In genomic region chr3:142028174-142028833, GRCh38 we compare ENCODE assay signal across 8 cellular contexts.
DNase-seq lines count a peak whose midpoint lies in the region; ATAC-seq, FAIRE-seq and TF ChIP-seq lines count a peak whose summit lies in the region.

No MANE protein-coding gene starts in this region.

- H3K36me3 ChIP-seq in BJ (ENCODE audit: control insufficient read depth, insufficient read depth, low read length) = no peaks in the 10 kb centered on the region
- H3K36me3 ChIP-seq in OCI-LY1 (ENCODE audit: insufficient read depth, low read length) = peaks cover 36% of the 10 kb centered on the region
- H3K36me3 ChIP-seq in small intestine (ENCODE audit: control insufficient read depth in 2 of 2, insufficient read depth in 2 of 2, low read length in 2 of 2) = peaks cover 0 to 2% of the 10 kb centered on the region in 2 donors

- no peaks in the 10 kb centered on the region for H3K9me3 Mint-ChIP-seq in immature natural killer cell

- DNase-seq in BJ (ENCODE audit: low read depth) (no peak), T47D (ENCODE audit: low read depth in 1 of 2, low spot score in 1 of 2) (peak; percentile 27 to 93), immature natural killer cell (peak; percentile 35 to 52 (median 42)), small intestine (peak; percentile 60), HuH-7.5 (ENCODE audit: low spot score) (no peak)

- H3K27ac Mint-ChIP-seq in immature natural killer cell = peak overlapping the region; percentile 64 to 91 (median 86)

- H3K9ac ChIP-seq in OCI-LY1 (ENCODE audit: low read length) = peak overlapping the region; percentile 93

- no peaks in the 10 kb centered on the region for H3K9me2 ChIP-seq in OCI-LY1 (ENCODE audit: low read depth, low read length)

- peak overlapping the region; percentile 82 to 92 (median 89) for H3K4me3 Mint-ChIP-seq in immature natural killer cell

- H3K4me1 ChIP-seq in OCI-LY1 (ENCODE audit: insufficient read depth, low read length, severe bottlenecking) (peaks cover 55% of the 10 kb centered on the region), small intestine (ENCODE audit: control insufficient read depth in 2 of 2, insufficient read depth in 1 of 2, low read depth in 1 of 2, low read length in 1 of 2) (no peaks in the 10 kb centered on the region)

- H3K4me1 Mint-ChIP-seq in immature natural killer cell = peaks cover 38 to 72% of the 10 kb centered on the region in 2 donors

- TF ChIP-seq POLR2A in GM18505 (IDR thresholded peaks at IDR 0.05; ENCODE audit: borderline replicate concordance, extremely low read depth, insufficient read depth, insufficient read length) = no peak

- H3K4me3 ChIP-seq in BJ (ENCODE audit: low read depth, low read length) (peak overlapping the region; percentile 48), OCI-LY1 (ENCODE audit: low read depth, low read length, poor library complexity, severe bottlenecking) (peak overlapping the region; percentile 88), small intestine (ENCODE audit: low read depth in 1 of 2, low read length in 2 of 2) (peak overlapping the region in 1 of 2 donors; percentile 56)

- peaks cover 57% of the 10 kb centered on the region for H3K79me2 ChIP-seq in OCI-LY1 (ENCODE audit: insufficient read depth, low read length)

- in situ Hi-C loops in T47D (cut with HindIII; ENCODE audit: low pct_unique_long_range_greater_than_20kb, low sequenced_read_pairs) = no loop called here

- H3K9me3 ChIP-seq in OCI-LY1 (ENCODE audit: low read length) = peaks cover 4% of the 10 kb centered on the region; the same call in 1 of the 2 replicates
- H3K9me3 ChIP-seq in small intestine (ENCODE audit: control insufficient read depth, low read depth) = no peaks in the 10 kb centered on the region

- H2AFZ ChIP-seq in OCI-LY1 (ENCODE audit: low read length) = no peak overlapping the region

- ATAC-seq in GM18505 (IDR thresholded peaks at IDR 0.05; ENCODE audit: unreplicated experiment) (peak; percentile 63), HG03196 (IDR thresholded peaks at IDR 0.05; ENCODE audit: unreplicated experiment) (peak; percentile 55)

- H3F3A ChIP-seq in OCI-LY1 (ENCODE audit: insufficient read depth, low read length) = peaks cover 9% of the 10 kb centered on the region; the same call in 1 of the 2 replicates

- TF ChIP-seq CTCF in BJ (IDR thresholded peaks at IDR 0.05; ENCODE audit: insufficient read depth, low read depth, low read length) (no peak), OCI-LY1 (IDR thresholded peaks at IDR 0.05; ENCODE audit: low read length) (no peak)

- H3K36me3 Mint-ChIP-seq in immature natural killer cell = no peaks in the 10 kb centered on the region

- POLR2A ChIA-PET in BJ (lab: Charles Lee) = interaction anchor here (0.6 kb wide), 1 partner anchor 395 kb away, joined by 4 read pairs; no protein-coding TSS in a partner anchor

- CTCF ChIA-PET in BJ (lab: Yijun Ruan, JAX) = interaction anchor here (1.1 kb wide), 1 partner anchor 97 kb away, joined by 5 read pairs; no protein-coding TSS in a partner anchor

- 2 to 7% (median 2%) methylated on average over 4 of the region's 4 CpGs for WGBS in small intestine, 3 donors

- H3K27me3 ChIP-seq in BJ (ENCODE audit: control insufficient read depth, insufficient read depth, low read length) = no peaks in the 10 kb centered on the region
- no peaks in the 10 kb centered on the region for H3K27me3 ChIP-seq in OCI-LY1 (ENCODE audit: insufficient read depth, low read length)
- no peaks in the 10 kb centered on the region for H3K27me3 ChIP-seq in small intestine (ENCODE audit: control insufficient read depth in 2 of 2, insufficient read depth in 2 of 2, low read length in 2 of 2)

- H3K4me2 ChIP-seq in OCI-LY1 (ENCODE audit: low read length) = peak overlapping the region; percentile 96

- peak; percentile 68 for FAIRE-seq in small intestine (lab: Jason Lieb, UNC)

- peak overlapping the region; percentile 92 for H3K27ac ChIP-seq in OCI-LY1 (ENCODE audit: low read depth, low read length, poor library complexity, severe bottlenecking)
- H3K27ac ChIP-seq in small intestine (ENCODE audit: low read depth in 1 of 2, low read length in 1 of 2) = no peak overlapping the region

- H4K20me1 ChIP-seq in OCI-LY1 (ENCODE audit: insufficient read depth, low read length) = no peaks in the 10 kb centered on the region

- H3K27me3 Mint-ChIP-seq in immature natural killer cell (ENCODE audit: low read depth in 3 of 3) = no peaks in the 10 kb centered on the region

Comparison
In these comparisons a context has a peak if more than half of its experiments do, and no peak if none do; other contexts are left out.
1. DNase-seq: peak in T47D (2 of 2), immature natural killer cell (3 of 3) and small intestine (single experiment); none in BJ (single experiment) and HuH-7.5 (single experiment).